20 cellular contexts compared by ENCODE assay signal in the genomic region with DNA sequence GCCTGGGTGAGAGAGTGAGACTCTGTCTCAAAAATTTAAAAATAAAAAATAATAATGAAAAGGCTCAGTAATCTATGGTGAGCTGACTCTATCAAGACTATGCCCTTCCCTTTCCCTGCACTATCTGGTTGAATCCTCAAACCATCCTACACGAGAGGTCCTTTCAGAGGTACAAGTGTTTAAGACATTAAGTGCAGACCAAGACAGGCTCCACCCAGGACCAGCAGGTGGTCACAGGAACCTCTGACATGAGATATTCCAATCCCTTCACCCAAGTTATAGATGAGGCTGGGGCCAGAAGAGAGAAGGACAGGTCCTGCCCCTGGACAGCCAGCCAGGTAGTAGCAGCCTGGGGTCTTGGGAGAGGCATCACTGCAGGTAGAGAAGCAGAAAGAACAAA.
DNase-seq lines count a peak whose midpoint lies in the region; ATAC-seq and TF ChIP-seq lines count a peak whose summit lies in the region.
"Had no signal": no experiment of that assay in that cellular context is flagged by ENCODE, and none has a peak within 500 bp of the region (broad histone marks: within the 10 kb centered on the region; RNA-seq: fewer than 3 reads in every experiment).

No MANE protein-coding gene starts in this region.

- peak overlapping the region; percentile 67 for H2AFZ ChIP-seq in IMR-90 (replicated peaks; ENCODE audit: low read length, poor library complexity)
- H2AFZ ChIP-seq: neural progenitor cell had no signal

- intact Hi-C loops in IMR-90 (cut with micrococcal nuclease) (no loop called here), upper lobe of right lung (cut with DNase I) (no loop called here)

- H3K79me1 ChIP-seq in IMR-90 (ENCODE audit: low read depth in 1 of 2, low read length in 2 of 2), result peaks cover 0 to 27% of the 10 kb centered on the region in 2 experiments; a peak in 2 of 4 replicates

- peak overlapping the region; percentile 60; the same call in 2 of the 3 replicates for H2BK15ac ChIP-seq in IMR-90 (ENCODE audit: low read depth, low read length)

- WGBS in IMR-90 (ENCODE audit: extremely low coverage in 2 of 2, insufficient read length in 1 of 2), 2 experiments, result no CpG with 5 or more reads among the region's 1 CpG
- 68 to 83% methylated on average over 1 of the region's 1 CpG for WGBS in upper lobe of left lung, 2 donors

- H3K36me3 ChIP-seq in IMR-90 (ENCODE audit: control insufficient read depth, insufficient read depth, low read length) (no peaks in the 10 kb centered on the region), upper lobe of right lung (no peaks in the 10 kb centered on the region), upper lobe of left lung (no peaks in the 10 kb centered on the region)
- H3K36me3 ChIP-seq: neural progenitor cell, right lobe of liver had no signal

- TF ChIP-seq EP300 in upper lobe of left lung (IDR thresholded peaks at IDR 0.05), result no peak

- peak overlapping the region; percentile 87 for H3K23ac ChIP-seq in IMR-90 (ENCODE audit: low read depth, low read length)

- peak overlapping the region; percentile 59 for H2AK9ac ChIP-seq in IMR-90 (replicated peaks; ENCODE audit: low read depth, low read length, poor library complexity)

- H3K9ac ChIP-seq in IMR-90 (ENCODE audit: low read depth, low read length), result no peak overlapping the region; the same call in 1 of the 2 replicates
- H3K9ac ChIP-seq: neural progenitor cell had no signal

- H4K20me1 ChIP-seq in IMR-90 (ENCODE audit: insufficient read depth, low read length), result no peaks in the 10 kb centered on the region

- peak overlapping the region; percentile 62 to 85; a peak in 3 of 4 replicates for H4K8ac ChIP-seq in IMR-90 (ENCODE audit: low read depth in 2 of 2, low read length in 2 of 2)

- TF ChIP-seq RAD21 in IMR-90 (IDR thresholded peaks at IDR 0.05; ENCODE audit: low read length), result no peak

- H3K4me1 ChIP-seq in IMR-90 (ENCODE audit: control insufficient read depth, insufficient read depth, low read length) (peaks cover 9% of the 10 kb centered on the region), foreskin keratinocyte (peaks cover 13% of the 10 kb centered on the region), upper lobe of right lung (no peaks in the 10 kb centered on the region), upper lobe of left lung (no peaks in the 10 kb centered on the region)
- H3K4me1 ChIP-seq: neural progenitor cell, right lobe of liver had no signal

- H4K5ac ChIP-seq in IMR-90 (ENCODE audit: low read depth, low read length), result peak overlapping the region; percentile 59; the same call in 1 of the 2 replicates

- H3K4me2 ChIP-seq in IMR-90 (ENCODE audit: low read depth, low read length), result peak overlapping the region; percentile 37
- H3K4me2 ChIP-seq: neural progenitor cell had no signal

- H3K56ac ChIP-seq in IMR-90 (ENCODE audit: extremely low read depth, insufficient read depth, low read length), result peak overlapping the region; percentile 59; the same call in 1 of the 2 replicates

- TF ChIP-seq CTCF in IMR-90 (conservative IDR thresholded peaks at IDR 0.05; ENCODE audit: low read depth, low read length) (no peak), foreskin keratinocyte (conservative IDR thresholded peaks at IDR 0.05) (no peak), upper lobe of right lung (IDR thresholded peaks at IDR 0.05) (no peak), upper lobe of left lung (IDR thresholded peaks at IDR 0.05) (no peak)

- ATAC-seq in IMR-90 (ENCODE audit: low read depth), result peak; percentile 5
- peak; percentile 35 for ATAC-seq in SK-N-SH treated with all-trans-retinoic acid at 6 μM for 48 hours
- peak; percentile 2 for ATAC-seq in foreskin keratinocyte
- no peak for ATAC-seq in upper lobe of right lung
- no peak for ATAC-seq in upper lobe of left lung (ENCODE audit: low FRiP score in 2 of 2)
- ATAC-seq: activated CD8-positive, alpha-beta T cell treated with anti-CD3 and anti-CD28 coated beads for 36 hours; stimulated activated effector memory CD8-positive, alpha-beta T cell treated with anti-CD3 and anti-CD28 coated beads, Interleukin-12 subunit alpha, Interleukin-12 subunit beta, amount 100 ng/mL, for 72 hours had no signal

- peak overlapping the region; percentile 97 for H2AK5ac ChIP-seq in IMR-90 (ENCODE audit: low read depth, low read length)

- peak overlapping the region; percentile 96 for H3K14ac ChIP-seq in IMR-90 (replicated peaks; ENCODE audit: low read depth, low read length)

- no TSS peak for BruUV-seq in IMR-90 (replicated peaks; lab: Mats Ljungman, UMichigan)

- no peak for TF ChIP-seq POLR2A in IMR-90 (IDR thresholded peaks at IDR 0.05; ENCODE audit: low read depth, low read length)
- TF ChIP-seq POLR2A in upper lobe of left lung (IDR thresholded peaks at IDR 0.05), result no peak

- H4K91ac ChIP-seq in IMR-90 (ENCODE audit: insufficient read depth, low read depth, low read length), result peak overlapping the region; percentile 70

- no peak for DNase-seq in IMR-90
- DNase-seq in foreskin keratinocyte, result no peak
- DNase-seq in upper lobe of right lung, result peak; percentile 20
- DNase-seq in upper lobe of left lung, result no peak
- no peak for DNase-seq in RKO (ENCODE audit: low spot score)
- no peak for DNase-seq in T1000 (lab: John Stamatoyannopoulos, UW)
- DNase-seq: activated CD8-positive, alpha-beta memory T cell treated with anti-CD3 and anti-CD28 coated beads, Interleukin-2, amount 50 U/mL, for 48 hours; activated CD8-positive, alpha-beta T cell treated with anti-CD3 and anti-CD28 coated beads for 36 hours; activated naive CD4-positive, alpha-beta T cell treated with Interleukin-2 at 50 U/mL for 16 hours; DMS79 treated with DMSO at 0.1 percent for 48 hours; effector CD4-positive, alpha-beta T cell; NCI-H1092; NCI-H1694; NCI-H446 treated with DMSO at 0.1 percent for 48 hours; right lobe of liver; Right ventricle myocardium superior; stimulated activated CD4-positive, alpha-beta T cell treated with anti-CD3 and anti-CD28 coated beads, Interleukin-15, amount 100 ng/mL, for 24 hours had no signal

- H2BK20ac ChIP-seq in IMR-90 (ENCODE audit: low read depth, low read length), result peak overlapping the region; percentile 99

- in situ Hi-C loops in IMR-90 (cut with MboI; ENCODE audit: low sequenced_read_pairs), result no loop called here

- peak overlapping the region; percentile 66 for H2BK5ac ChIP-seq in IMR-90 (ENCODE audit: low read depth, low read length, poor library complexity, severe bottlenecking)

- POLR2A ChIA-PET in IMR-90 (lab: Charles Lee; ENCODE audit: unreplicated experiment), result no interaction called here

- CTCF ChIA-PET in IMR-90 (lab: Yijun Ruan, JAX), result interaction anchor here (1.0 kb wide), 1 partner anchor 337 kb away, joined by 3 read pairs; the partner anchor contains the start of gene KCNG1

- H3K27me3 ChIP-seq in IMR-90 (ENCODE audit: control insufficient read depth, insufficient read depth, low read length) (no peaks in the 10 kb centered on the region), foreskin keratinocyte (no peaks in the 10 kb centered on the region), upper lobe of right lung (no peaks in the 10 kb centered on the region), upper lobe of left lung (no peaks in the 10 kb centered on the region)
- H3K27me3 ChIP-seq: neural progenitor cell, right lobe of liver had no signal

- dilution Hi-C loops in IMR-90 (cut with HindIII; ENCODE audit: low sequenced_read_pairs, unreplicated experiment), result no loop called here

- H3K27ac ChIP-seq in IMR-90 (ENCODE audit: insufficient read depth, low read length) (peak overlapping the region; percentile 18), foreskin keratinocyte (peak overlapping the region; percentile 77), upper lobe of right lung (no peak overlapping the region), upper lobe of left lung (no peak overlapping the region)
- H3K27ac ChIP-seq: neural progenitor cell, right lobe of liver had no signal

- H3K4me3 ChIP-seq in IMR-90 (ENCODE audit: insufficient read depth, low read depth, low read length) (no peak overlapping the region), upper lobe of right lung (no peak overlapping the region), upper lobe of left lung (no peak overlapping the region)
- H3K4me3 ChIP-seq: neural progenitor cell, right lobe of liver had no signal

- peak overlapping the region; percentile 77; the same call in 1 of the 2 replicates for H3K18ac ChIP-seq in IMR-90 (ENCODE audit: low read depth, low read length)

- peak overlapping the region; percentile 97 for H2BK120ac ChIP-seq in IMR-90 (ENCODE audit: low read depth, low read length)

- H3K4ac ChIP-seq in IMR-90 (ENCODE audit: low read depth, low read length), result peak overlapping the region; percentile 95

- H3K9me3 ChIP-seq in IMR-90 (ENCODE audit: control insufficient read depth, insufficient read depth, low read length) (no peaks in the 10 kb centered on the region; the same call in 1 of the 2 replicates), upper lobe of right lung (peaks cover 7% of the 10 kb centered on the region), upper lobe of left lung (no peaks in the 10 kb centered on the region)
- H3K9me3 ChIP-seq: right lobe of liver had no signal

- H3K9me1 ChIP-seq in IMR-90 (ENCODE audit: insufficient read depth, low read length), result peaks cover 34% of the 10 kb centered on the region

TF ChIP-seq in IMR-90, 13 proteins besides CTCF, POLR2A, EP300 and RAD21 (continues in another document):
- TF ChIP-seq, protein P1, sequence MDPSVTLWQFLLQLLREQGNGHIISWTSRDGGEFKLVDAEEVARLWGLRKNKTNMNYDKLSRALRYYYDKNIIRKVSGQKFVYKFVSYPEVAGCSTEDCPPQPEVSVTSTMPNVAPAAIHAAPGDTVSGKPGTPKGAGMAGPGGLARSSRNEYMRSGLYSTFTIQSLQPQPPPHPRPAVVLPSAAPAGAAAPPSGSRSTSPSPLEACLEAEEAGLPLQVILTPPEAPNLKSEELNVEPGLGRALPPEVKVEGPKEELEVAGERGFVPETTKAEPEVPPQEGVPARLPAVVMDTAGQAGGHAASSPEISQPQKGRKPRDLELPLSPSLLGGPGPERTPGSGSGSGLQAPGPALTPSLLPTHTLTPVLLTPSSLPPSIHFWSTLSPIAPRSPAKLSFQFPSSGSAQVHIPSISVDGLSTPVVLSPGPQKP (IDR thresholded peaks at IDR 0.05; ENCODE audit: borderline replicate concordance, low read depth, low read length), result no peak
- TF ChIP-seq RFX5 (IDR thresholded peaks at IDR 0.05; ENCODE audit: low read depth, low read length), result no peak

TF ChIP-seq in SK-N-SH treated with all-trans-retinoic acid at 6 μM for 48 hours, 23 proteins besides CTCF, POLR2A, EP300 and RAD21:
- no peak for TF ChIP-seq RARB (CRISPR knock-in tag; IDR thresholded peaks at IDR 0.05)
TF ChIP-seq in SK-N-SH treated with all-trans-retinoic acid at 6 μM for 48 hours: peak in this region for 0.

Comparison
In these comparisons a context has a peak if more than half of its experiments do, and no peak if none do; other contexts are left out.
1. ATAC-seq: peak in IMR-90 (single experiment), SK-N-SH treated with all-trans-retinoic acid at 6 μM for 48 hours (single experiment) and foreskin keratinocyte (single experiment); none in upper lobe of right lung (single experiment) and upper lobe of left lung (0 of 2).
2. H3K27ac ChIP-seq: peak in IMR-90 (single experiment) and foreskin keratinocyte (single experiment); none in upper lobe of right lung (single experiment) and upper lobe of left lung (0 of 4).